In the genomic region with DNA sequence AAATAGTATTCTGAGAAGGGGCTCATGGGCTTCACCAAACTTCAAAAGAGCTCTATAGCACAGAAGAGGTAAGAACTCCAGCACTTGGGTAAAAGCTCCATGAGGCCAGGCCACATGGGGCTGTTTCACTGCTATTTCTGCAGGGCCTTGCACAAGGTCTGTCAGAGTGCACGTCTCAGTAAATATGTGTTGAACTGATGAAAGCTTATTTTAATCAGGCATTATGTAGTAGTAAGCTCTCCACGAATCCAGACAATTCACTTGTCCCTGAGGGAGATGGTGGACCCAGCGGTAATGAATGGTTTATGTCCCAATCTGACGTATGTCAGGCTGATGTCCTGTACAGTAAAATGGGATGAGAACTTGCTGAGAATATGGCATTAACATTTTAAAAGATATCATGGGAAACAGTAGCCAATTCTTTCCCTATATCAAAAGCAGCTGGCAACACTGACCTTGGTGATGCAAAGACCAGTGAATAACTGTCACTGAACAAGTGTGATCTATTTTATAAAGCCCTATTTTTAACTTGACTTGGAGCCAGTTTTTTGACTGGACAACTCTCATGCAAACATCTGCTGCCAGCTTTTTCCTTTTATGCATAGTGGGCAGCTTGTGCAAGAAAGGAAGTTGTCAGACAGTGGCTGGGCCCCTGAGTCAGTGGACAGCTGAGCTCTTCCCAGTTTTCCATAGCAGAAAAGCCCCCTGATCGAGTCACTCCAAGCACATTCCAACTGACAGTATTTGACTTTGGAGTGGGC, we compare ENCODE assay signal across 12 cellular contexts.
A peak's percentile ranks its signal among the peaks of the same experiment; 100 is the strongest.
DNase-seq lines count a peak whose midpoint lies in the region; ATAC-seq and TF ChIP-seq lines count a peak whose summit lies in the region.
"Had no signal": no experiment of that assay in that cellular context is flagged by ENCODE, and none has a peak within 500 bp of the region (broad histone marks: within the 10 kb centered on the region; RNA-seq: fewer than 3 reads in every experiment).

No MANE protein-coding gene starts in this region.

- 81 to 82% methylated on average over 5 of the region's 5 CpGs for WGBS in sigmoid colon, 2 donors

- no peak overlapping the region for H3K4me3 ChIP-seq in sigmoid colon

- H3K4me1 ChIP-seq in sigmoid colon = peaks cover 0 to 14% (median 8%) of the 10 kb centered on the region in 4 donors

- no peaks in the 10 kb centered on the region for H3K36me3 ChIP-seq in sigmoid colon

- no peak for ATAC-seq in HG02571 (IDR thresholded peaks at IDR 0.05; ENCODE audit: unreplicated experiment)
- ATAC-seq: natural killer cell treated with Interleukin-12 subunit alpha and Interleukin-12 subunit beta and Interleukin-15 and Interleukin-18, amount 100 ng/mL, for 72 hours had no signal

- H3K27ac ChIP-seq in sigmoid colon = peak overlapping the region in 3 of 4 donors; percentile 39 to 68 (median 56)

- TF ChIP-seq EP300 in sigmoid colon (IDR thresholded peaks at IDR 0.05) = no peak

- no peaks in the 10 kb centered on the region for H3K9me3 ChIP-seq in sigmoid colon

- TF ChIP-seq CTCF in sigmoid colon (IDR thresholded peaks at IDR 0.05) = no peak

- intact Hi-C loops in sigmoid colon (cut with DNase I) = no loop called here

- TF ChIP-seq POLR2A in sigmoid colon (IDR thresholded peaks at IDR 0.05) = no peak

- H3K27me3 ChIP-seq in sigmoid colon = no peaks in the 10 kb centered on the region

- peak; percentile 94 for DNase-seq in EH (ENCODE audit: low read depth)
- peak; percentile 37 for DNase-seq in T1000 (lab: John Stamatoyannopoulos, UW)
- DNase-seq in foreskin melanocyte = peak; percentile 92
- DNase-seq in sigmoid colon = no peak
- no peak for DNase-seq in HUDEP-2 (lab: John Stamatoyannopoulos, UW; ENCODE audit: unreplicated experiment in 76 of 76)
- no peak for DNase-seq in Ammon's horn (ENCODE audit: low spot score)
- DNase-seq in NCI-H2081 (lab: John Stamatoyannopoulos, UW) = no peak
- DNase-seq: activated gamma-delta T cell, DMS153, NCI-H510A treated with DMSO at 0.1 percent for 48 hours had no signal

Comparison
In these comparisons a context has a peak if more than half of its experiments do, and no peak if none do; other contexts are left out.
1. DNase-seq: peak in EH (single experiment), T1000 (single experiment) and foreskin melanocyte (single experiment); none in sigmoid colon (single experiment), HUDEP-2 (0 of 76), Ammon's horn (single experiment) and NCI-H2081 (0 of 2).